In the genomic region with DNA sequence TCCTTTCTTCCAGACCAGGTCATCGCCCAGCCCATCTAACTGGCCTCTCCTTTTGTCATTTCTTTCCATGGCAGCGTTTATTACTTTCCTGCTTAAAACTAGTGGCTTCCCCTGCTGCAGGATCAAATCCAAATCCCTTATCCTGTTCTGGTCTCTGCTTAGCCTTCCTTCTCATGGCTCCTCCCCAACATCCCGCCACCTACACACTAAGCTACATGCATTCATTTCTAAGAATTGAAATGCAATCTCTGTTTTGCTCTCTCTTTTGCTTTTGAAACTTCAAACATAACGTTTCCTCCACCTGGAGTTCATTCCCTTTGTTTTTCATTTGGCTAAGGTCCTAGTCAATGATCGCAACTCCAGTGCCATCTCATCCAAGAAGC, we compare ENCODE assay signal across 1 cellular context.
TF ChIP-seq lines count a peak whose summit lies in the region.

No MANE protein-coding gene starts in this region.

TF ChIP-seq in WTC11, 78 proteins besides CTCF, POLR2A, EP300 and RAD21 (continued from another document):
- TF ChIP-seq, protein P1, sequence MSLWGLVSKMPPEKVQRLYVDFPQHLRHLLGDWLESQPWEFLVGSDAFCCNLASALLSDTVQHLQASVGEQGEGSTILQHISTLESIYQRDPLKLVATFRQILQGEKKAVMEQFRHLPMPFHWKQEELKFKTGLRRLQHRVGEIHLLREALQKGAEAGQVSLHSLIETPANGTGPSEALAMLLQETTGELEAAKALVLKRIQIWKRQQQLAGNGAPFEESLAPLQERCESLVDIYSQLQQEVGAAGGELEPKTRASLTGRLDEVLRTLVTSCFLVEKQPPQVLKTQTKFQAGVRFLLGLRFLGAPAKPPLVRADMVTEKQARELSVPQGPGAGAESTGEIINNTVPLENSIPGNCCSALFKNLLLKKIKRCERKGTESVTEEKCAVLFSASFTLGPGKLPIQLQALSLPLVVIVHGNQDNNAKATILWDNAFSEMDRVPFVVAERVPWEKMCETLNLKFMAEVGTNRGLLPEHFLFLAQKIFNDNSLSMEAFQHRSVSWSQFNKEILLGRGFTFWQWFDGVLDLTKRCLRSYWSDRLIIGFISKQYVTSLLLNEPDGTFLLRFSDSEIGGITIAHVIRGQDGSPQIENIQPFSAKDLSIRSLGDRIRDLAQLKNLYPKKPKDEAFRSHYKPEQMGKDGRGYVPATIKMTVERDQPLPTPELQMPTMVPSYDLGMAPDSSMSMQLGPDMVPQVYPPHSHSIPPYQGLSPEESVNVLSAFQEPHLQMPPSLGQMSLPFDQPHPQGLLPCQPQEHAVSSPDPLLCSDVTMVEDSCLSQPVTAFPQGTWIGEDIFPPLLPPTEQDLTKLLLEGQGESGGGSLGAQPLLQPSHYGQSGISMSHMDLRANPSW (CRISPR knock-in tag; conservative IDR thresholded peaks at IDR 0.05; ENCODE audit: low read depth): no peak
- TF ChIP-seq, protein P2, sequence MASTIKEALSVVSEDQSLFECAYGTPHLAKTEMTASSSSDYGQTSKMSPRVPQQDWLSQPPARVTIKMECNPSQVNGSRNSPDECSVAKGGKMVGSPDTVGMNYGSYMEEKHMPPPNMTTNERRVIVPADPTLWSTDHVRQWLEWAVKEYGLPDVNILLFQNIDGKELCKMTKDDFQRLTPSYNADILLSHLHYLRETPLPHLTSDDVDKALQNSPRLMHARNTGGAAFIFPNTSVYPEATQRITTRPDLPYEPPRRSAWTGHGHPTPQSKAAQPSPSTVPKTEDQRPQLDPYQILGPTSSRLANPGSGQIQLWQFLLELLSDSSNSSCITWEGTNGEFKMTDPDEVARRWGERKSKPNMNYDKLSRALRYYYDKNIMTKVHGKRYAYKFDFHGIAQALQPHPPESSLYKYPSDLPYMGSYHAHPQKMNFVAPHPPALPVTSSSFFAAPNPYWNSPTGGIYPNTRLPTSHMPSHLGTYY (CRISPR knock-in tag; IDR thresholded peaks at IDR 0.05): no peak
- TF ChIP-seq, protein P3, sequence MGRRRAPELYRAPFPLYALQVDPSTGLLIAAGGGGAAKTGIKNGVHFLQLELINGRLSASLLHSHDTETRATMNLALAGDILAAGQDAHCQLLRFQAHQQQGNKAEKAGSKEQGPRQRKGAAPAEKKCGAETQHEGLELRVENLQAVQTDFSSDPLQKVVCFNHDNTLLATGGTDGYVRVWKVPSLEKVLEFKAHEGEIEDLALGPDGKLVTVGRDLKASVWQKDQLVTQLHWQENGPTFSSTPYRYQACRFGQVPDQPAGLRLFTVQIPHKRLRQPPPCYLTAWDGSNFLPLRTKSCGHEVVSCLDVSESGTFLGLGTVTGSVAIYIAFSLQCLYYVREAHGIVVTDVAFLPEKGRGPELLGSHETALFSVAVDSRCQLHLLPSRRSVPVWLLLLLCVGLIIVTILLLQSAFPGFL (CRISPR knock-in tag; IDR thresholded peaks at IDR 0.05; ENCODE audit: borderline replicate concordance): no peak
- no peak for TF ChIP-seq SMAD3 (CRISPR knock-in tag; IDR thresholded peaks at IDR 0.05; ENCODE audit: borderline replicate concordance)
- no peak for TF ChIP-seq JUN (CRISPR knock-in tag; IDR thresholded peaks at IDR 0.05)
- no peak for TF ChIP-seq NFE2L1 (CRISPR knock-in tag; IDR thresholded peaks at IDR 0.05)
- TF ChIP-seq FOXP1 (CRISPR knock-in tag; IDR thresholded peaks at IDR 0.05; ENCODE audit: borderline replicate concordance): no peak
- TF ChIP-seq, protein P4, sequence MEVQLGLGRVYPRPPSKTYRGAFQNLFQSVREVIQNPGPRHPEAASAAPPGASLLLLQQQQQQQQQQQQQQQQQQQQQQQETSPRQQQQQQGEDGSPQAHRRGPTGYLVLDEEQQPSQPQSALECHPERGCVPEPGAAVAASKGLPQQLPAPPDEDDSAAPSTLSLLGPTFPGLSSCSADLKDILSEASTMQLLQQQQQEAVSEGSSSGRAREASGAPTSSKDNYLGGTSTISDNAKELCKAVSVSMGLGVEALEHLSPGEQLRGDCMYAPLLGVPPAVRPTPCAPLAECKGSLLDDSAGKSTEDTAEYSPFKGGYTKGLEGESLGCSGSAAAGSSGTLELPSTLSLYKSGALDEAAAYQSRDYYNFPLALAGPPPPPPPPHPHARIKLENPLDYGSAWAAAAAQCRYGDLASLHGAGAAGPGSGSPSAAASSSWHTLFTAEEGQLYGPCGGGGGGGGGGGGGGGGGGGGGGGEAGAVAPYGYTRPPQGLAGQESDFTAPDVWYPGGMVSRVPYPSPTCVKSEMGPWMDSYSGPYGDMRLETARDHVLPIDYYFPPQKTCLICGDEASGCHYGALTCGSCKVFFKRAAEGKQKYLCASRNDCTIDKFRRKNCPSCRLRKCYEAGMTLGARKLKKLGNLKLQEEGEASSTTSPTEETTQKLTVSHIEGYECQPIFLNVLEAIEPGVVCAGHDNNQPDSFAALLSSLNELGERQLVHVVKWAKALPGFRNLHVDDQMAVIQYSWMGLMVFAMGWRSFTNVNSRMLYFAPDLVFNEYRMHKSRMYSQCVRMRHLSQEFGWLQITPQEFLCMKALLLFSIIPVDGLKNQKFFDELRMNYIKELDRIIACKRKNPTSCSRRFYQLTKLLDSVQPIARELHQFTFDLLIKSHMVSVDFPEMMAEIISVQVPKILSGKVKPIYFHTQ (CRISPR knock-in tag; IDR thresholded peaks at IDR 0.05): no peak
- TF ChIP-seq, protein P5, sequence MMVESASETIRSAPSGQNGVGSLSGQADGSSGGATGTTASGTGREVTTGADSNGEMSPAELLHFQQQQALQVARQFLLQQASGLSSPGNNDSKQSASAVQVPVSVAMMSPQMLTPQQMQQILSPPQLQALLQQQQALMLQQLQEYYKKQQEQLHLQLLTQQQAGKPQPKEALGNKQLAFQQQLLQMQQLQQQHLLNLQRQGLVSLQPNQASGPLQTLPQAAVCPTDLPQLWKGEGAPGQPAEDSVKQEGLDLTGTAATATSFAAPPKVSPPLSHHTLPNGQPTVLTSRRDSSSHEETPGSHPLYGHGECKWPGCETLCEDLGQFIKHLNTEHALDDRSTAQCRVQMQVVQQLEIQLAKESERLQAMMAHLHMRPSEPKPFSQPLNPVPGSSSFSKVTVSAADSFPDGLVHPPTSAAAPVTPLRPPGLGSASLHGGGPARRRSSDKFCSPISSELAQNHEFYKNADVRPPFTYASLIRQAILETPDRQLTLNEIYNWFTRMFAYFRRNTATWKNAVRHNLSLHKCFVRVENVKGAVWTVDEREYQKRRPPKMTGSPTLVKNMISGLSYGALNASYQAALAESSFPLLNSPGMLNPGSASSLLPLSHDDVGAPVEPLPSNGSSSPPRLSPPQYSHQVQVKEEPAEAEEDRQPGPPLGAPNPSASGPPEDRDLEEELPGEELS (CRISPR knock-in tag; IDR thresholded peaks at IDR 0.05): no peak
- TF ChIP-seq, protein P6, sequence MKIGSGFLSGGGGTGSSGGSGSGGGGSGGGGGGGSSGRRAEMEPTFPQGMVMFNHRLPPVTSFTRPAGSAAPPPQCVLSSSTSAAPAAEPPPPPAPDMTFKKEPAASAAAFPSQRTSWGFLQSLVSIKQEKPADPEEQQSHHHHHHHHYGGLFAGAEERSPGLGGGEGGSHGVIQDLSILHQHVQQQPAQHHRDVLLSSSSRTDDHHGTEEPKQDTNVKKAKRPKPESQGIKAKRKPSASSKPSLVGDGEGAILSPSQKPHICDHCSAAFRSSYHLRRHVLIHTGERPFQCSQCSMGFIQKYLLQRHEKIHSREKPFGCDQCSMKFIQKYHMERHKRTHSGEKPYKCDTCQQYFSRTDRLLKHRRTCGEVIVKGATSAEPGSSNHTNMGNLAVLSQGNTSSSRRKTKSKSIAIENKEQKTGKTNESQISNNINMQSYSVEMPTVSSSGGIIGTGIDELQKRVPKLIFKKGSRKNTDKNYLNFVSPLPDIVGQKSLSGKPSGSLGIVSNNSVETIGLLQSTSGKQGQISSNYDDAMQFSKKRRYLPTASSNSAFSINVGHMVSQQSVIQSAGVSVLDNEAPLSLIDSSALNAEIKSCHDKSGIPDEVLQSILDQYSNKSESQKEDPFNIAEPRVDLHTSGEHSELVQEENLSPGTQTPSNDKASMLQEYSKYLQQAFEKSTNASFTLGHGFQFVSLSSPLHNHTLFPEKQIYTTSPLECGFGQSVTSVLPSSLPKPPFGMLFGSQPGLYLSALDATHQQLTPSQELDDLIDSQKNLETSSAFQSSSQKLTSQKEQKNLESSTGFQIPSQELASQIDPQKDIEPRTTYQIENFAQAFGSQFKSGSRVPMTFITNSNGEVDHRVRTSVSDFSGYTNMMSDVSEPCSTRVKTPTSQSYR (CRISPR knock-in tag; IDR thresholded peaks at IDR 0.05): no peak
- no peak for TF ChIP-seq KAT7 (CRISPR knock-in tag; IDR thresholded peaks at IDR 0.05; ENCODE audit: borderline replicate concordance)
- TF ChIP-seq, protein P7, sequence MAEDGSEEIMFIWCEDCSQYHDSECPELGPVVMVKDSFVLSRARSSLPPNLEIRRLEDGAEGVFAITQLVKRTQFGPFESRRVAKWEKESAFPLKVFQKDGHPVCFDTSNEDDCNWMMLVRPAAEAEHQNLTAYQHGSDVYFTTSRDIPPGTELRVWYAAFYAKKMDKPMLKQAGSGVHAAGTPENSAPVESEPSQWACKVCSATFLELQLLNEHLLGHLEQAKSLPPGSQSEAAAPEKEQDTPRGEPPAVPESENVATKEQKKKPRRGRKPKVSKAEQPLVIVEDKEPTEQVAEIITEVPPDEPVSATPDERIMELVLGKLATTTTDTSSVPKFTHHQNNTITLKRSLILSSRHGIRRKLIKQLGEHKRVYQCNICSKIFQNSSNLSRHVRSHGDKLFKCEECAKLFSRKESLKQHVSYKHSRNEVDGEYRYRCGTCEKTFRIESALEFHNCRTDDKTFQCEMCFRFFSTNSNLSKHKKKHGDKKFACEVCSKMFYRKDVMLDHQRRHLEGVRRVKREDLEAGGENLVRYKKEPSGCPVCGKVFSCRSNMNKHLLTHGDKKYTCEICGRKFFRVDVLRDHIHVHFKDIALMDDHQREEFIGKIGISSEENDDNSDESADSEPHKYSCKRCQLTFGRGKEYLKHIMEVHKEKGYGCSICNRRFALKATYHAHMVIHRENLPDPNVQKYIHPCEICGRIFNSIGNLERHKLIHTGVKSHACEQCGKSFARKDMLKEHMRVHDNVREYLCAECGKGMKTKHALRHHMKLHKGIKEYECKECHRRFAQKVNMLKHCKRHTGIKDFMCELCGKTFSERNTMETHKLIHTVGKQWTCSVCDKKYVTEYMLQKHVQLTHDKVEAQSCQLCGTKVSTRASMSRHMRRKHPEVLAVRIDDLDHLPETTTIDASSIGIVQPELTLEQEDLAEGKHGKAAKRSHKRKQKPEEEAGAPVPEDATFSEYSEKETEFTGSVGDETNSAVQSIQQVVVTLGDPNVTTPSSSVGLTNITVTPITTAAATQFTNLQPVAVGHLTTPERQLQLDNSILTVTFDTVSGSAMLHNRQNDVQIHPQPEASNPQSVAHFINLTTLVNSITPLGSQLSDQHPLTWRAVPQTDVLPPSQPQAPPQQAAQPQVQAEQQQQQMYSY (CRISPR knock-in tag; IDR thresholded peaks at IDR 0.05): no peak
- TF ChIP-seq ELF4 (CRISPR knock-in tag; IDR thresholded peaks at IDR 0.05; ENCODE audit: low read depth): no peak
TF ChIP-seq in WTC11: peak in this region for 0.
